26 cellular contexts compared by ENCODE assay signal in genomic region chr9:25948182-25948581, GRCh38.
"Had no signal": no experiment of that assay in that cellular context is flagged by ENCODE, and none has a peak within 500 bp of the region (broad histone marks: within the 10 kb centered on the region; RNA-seq: fewer than 3 reads in every experiment).

No MANE protein-coding gene starts in this region.

- FAIRE-seq: endometrium, endothelial cell of umbilical vein had no signal

- ATAC-seq: effector memory CD8-positive, alpha-beta T cell; esophagus mucosa; foreskin keratinocyte; gastrocnemius medialis; gastroesophageal sphincter; heart left ventricle; heart right ventricle had no signal

- H3K27ac ChIP-seq: colonic mucosa, coronary artery, dorsolateral prefrontal cortex, epithelial cell of prostate, esophagus muscularis mucosa, esophagus squamous epithelium, foreskin keratinocyte, gastrocnemius medialis, gastroesophageal sphincter, heart left ventricle, heart right ventricle, hepatocyte had no signal

- H3K4me2 ChIP-seq: hepatocyte had no signal

- H3K4me3 ChIP-seq: colonic mucosa, coronary artery, dorsolateral prefrontal cortex, esophagus muscularis mucosa, esophagus squamous epithelium, gastrocnemius medialis, gastroesophageal sphincter, heart left ventricle, heart right ventricle, hepatocyte had no signal

- H3K9me3 ChIP-seq: esophagus muscularis mucosa, gastrocnemius medialis had no signal

- DNase-seq: colonic mucosa; dermis blood vessel endothelial cell; dorsolateral prefrontal cortex; effector CD4-positive, alpha-beta T cell; effector CD8-positive, alpha-beta T cell; effector memory CD4-positive, alpha-beta T cell; effector memory CD8-positive, alpha-beta T cell; endodermal cell; erythroblast; esophagus squamous epithelium; foreskin fibroblast; foreskin keratinocyte; foreskin melanocyte; gastrocnemius medialis; glutamatergic neuron; head of caudate nucleus; heart left ventricle; heart right ventricle had no signal

- H3K4me1 ChIP-seq: colonic mucosa, esophagus muscularis mucosa, esophagus squamous epithelium, foreskin keratinocyte, gastrocnemius medialis, gastroesophageal sphincter, heart left ventricle, heart right ventricle had no signal
